1 cellular context compared by ENCODE assay signal in genomic region chr20:364905-365794, GRCh38.
TF ChIP-seq lines count a peak whose summit lies in the region.

No MANE protein-coding gene starts in this region.

TF ChIP-seq in SK-N-SH treated with all-trans-retinoic acid at 6 μM for 48 hours, 23 proteins besides CTCF, POLR2A, EP300 and RAD21 (continued from another document):
- TF ChIP-seq PATZ1 (CRISPR knock-in tag; IDR thresholded peaks at IDR 0.05; ENCODE audit: borderline replicate concordance) (no peak), ZC3H10 (CRISPR knock-in tag; IDR thresholded peaks at IDR 0.05) (no peak), POU6F1 (CRISPR knock-in tag; IDR thresholded peaks at IDR 0.05; ENCODE audit: borderline replicate concordance, low read depth) (no peak), OSR1 (CRISPR knock-in tag; IDR thresholded peaks at IDR 0.05) (no peak), CSDC2 (CRISPR knock-in tag; IDR thresholded peaks at IDR 0.05) (no peak), PPARA (CRISPR knock-in tag; IDR thresholded peaks at IDR 0.05; ENCODE audit: borderline replicate concordance) (no peak), ZNF70 (CRISPR knock-in tag; IDR thresholded peaks at IDR 0.05) (no peak), BACH2 (CRISPR knock-in tag; IDR thresholded peaks at IDR 0.05; ENCODE audit: borderline replicate concordance) (no peak), TOX (CRISPR knock-in tag; IDR thresholded peaks at IDR 0.05; ENCODE audit: borderline replicate concordance) (no peak), ZFP30 (CRISPR knock-in tag; IDR thresholded peaks at IDR 0.05) (no peak)
